In the genomic region with DNA sequence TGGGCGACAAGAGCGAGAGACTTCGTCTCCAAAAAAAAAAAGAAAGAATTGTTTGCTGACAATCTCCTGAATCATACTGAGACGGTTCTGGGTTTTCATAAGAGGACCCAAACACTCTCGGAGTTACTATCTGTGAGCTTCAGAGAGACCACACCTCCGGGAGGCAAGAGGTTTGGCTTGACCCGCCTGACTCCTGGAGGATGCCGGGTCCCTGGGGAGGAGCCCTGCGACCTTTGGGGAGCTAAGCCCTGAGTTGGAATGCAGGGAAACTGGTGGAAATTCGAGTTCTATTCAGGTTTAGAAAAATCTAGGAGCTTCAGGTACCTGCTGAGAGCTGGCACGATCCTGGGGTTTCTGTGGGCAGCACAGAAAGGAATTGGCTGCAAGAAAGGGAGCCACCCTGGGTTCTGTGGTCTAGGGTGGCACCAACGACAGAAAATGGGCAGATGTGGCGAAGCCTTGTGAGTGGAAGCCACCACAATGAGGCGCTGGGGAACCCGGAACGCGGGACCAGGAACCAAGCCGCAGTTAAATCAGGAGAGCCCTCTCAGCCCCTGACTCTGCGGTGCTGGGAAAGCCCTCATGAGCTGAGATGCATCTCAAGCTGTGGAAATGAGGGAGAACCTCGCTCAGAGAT, we compare ENCODE assay signal across 10 cellular contexts. TPM values are rescaled to one million over a fixed set of nuclear protein-coding genes. Genes with fewer than 3 reads are reported as not detected.
DNase-seq lines count a peak whose midpoint lies in the region; ATAC-seq and TF ChIP-seq lines count a peak whose summit lies in the region.
"Had no signal": no experiment of that assay in that cellular context is flagged by ENCODE, and none has a peak within 500 bp of the region (broad histone marks: within the 10 kb centered on the region; RNA-seq: fewer than 3 reads in every experiment).

No MANE protein-coding gene starts in this region.

- peak overlapping the region; percentile 62 for H3K4me3 ChIP-seq in Karpas-422 (ENCODE audit: low read length)
- H3K4me3 ChIP-seq in WI38 (ENCODE audit: low read depth, low read length): peak overlapping the region; percentile 0; the same call in 1 of the 2 replicates
- H3K4me3 ChIP-seq in uterus: no peak overlapping the region

- H3K27me3 Mint-ChIP-seq in memory B cell: peaks cover 5% of the 10 kb centered on the region

- H4K20me1 ChIP-seq in Karpas-422 (ENCODE audit: insufficient read depth, low read depth, low read length): no peaks in the 10 kb centered on the region

- no peak overlapping the region for H3K27ac Mint-ChIP-seq in memory B cell

- no peaks in the 10 kb centered on the region for H3K36me3 ChIP-seq in Karpas-422 (ENCODE audit: insufficient read depth, low read length)
- H3K36me3 ChIP-seq in uterus: no peaks in the 10 kb centered on the region

- H3K79me2 ChIP-seq in Karpas-422 (ENCODE audit: low read length): no peaks in the 10 kb centered on the region

- H3K27me3 ChIP-seq in Karpas-422 (ENCODE audit: low read length) (no peaks in the 10 kb centered on the region), uterus (no peaks in the 10 kb centered on the region)

- ATAC-seq in memory B cell (ENCODE audit: low read depth): peak; percentile 21
- ATAC-seq in HG02610 (IDR thresholded peaks at IDR 0.05; ENCODE audit: unreplicated experiment): no peak

- intact Hi-C loops in uterus (cut with DNase I; ENCODE audit: low total_unique reads): no loop called here

- no peaks in the 10 kb centered on the region for H3K9me2 ChIP-seq in Karpas-422 (replicated peaks; ENCODE audit: insufficient read depth, low read length)

- H2AFZ ChIP-seq in Karpas-422 (ENCODE audit: low read length): peak overlapping the region; percentile 44

- H3K4me2 ChIP-seq in Karpas-422 (ENCODE audit: low read depth, low read length, poor library complexity, severe bottlenecking): peak overlapping the region; percentile 69

- peak overlapping the region; percentile 31 for H3K4me3 Mint-ChIP-seq in memory B cell

- DNase-seq in EH (ENCODE audit: low read depth): peak; percentile 18
- peak; percentile 63 for DNase-seq in Karpas-422
- DNase-seq in memory B cell (ENCODE audit: low spot score in 2 of 2): no peak
- no peak for DNase-seq in DMS153 (lab: John Stamatoyannopoulos, UW)
- no peak for DNase-seq in uterus

- no peaks in the 10 kb centered on the region for H3K36me3 Mint-ChIP-seq in memory B cell
- H3K36me3 Mint-ChIP-seq: mesothelial cell of epicardium had no signal

- H3K4me1 ChIP-seq in Karpas-422 (ENCODE audit: low read length) (peaks cover 24% of the 10 kb centered on the region), uterus (no peaks in the 10 kb centered on the region)

- H3K27ac ChIP-seq in Karpas-422 (ENCODE audit: low read length) (no peak overlapping the region), uterus (no peak overlapping the region)
- H3K27ac ChIP-seq: SK-N-MC, skin epidermis had no signal

- H3K9me3 ChIP-seq in Karpas-422 (ENCODE audit: low read length) (no peaks in the 10 kb centered on the region), uterus (no peaks in the 10 kb centered on the region)

- H3K4me1 Mint-ChIP-seq in memory B cell: peaks cover 9% of the 10 kb centered on the region

- H3K9ac ChIP-seq in Karpas-422 (ENCODE audit: low read length): peak overlapping the region; percentile 43

- no peaks in the 10 kb centered on the region for H3K9me3 Mint-ChIP-seq in memory B cell
- H3K9me3 Mint-ChIP-seq: mesothelial cell of epicardium had no signal

- no peak for TF ChIP-seq POLR2A in uterus (IDR thresholded peaks at IDR 0.05)

- TF ChIP-seq CTCF in WI38 (IDR thresholded peaks at IDR 0.05; ENCODE audit: low read depth, low read length) (no peak), uterus (IDR thresholded peaks at IDR 0.05) (no peak)

RNA-seq across cellular contexts. Expression of gene GATAD1, which starts 21.9 kb away (rescaled TPM):
- 36.3 and 36.6 TPM in 2 replicates for total RNA-seq in Karpas-422 (2014; rRNA removed; shearing (Covaris generic); ENCODE audit: low replicate concordance)
- 10 to 100 TPM; 41.2 to 62.2 (median 54.9) TPM for total RNA-seq in uterus

RNA-seq across cellular contexts. Expression of gene ERVW-1, which starts 52.3 kb away (rescaled TPM):
- total RNA-seq in Karpas-422 (2014; rRNA removed; shearing (Covaris generic); ENCODE audit: low replicate concordance): not detected in 2 replicates
- total RNA-seq in uterus: not detected
- total RNA-seq: mesothelial cell of epicardium had no signal

Comparison
In these comparisons a context has a peak if more than half of its experiments do, and no peak if none do; other contexts are left out.
1. DNase-seq: peak in EH (single experiment) and Karpas-422 (single experiment); none in memory B cell (0 of 2), DMS153 (single experiment) and uterus (0 of 2).
2. H3K4me3 ChIP-seq: peak in Karpas-422 (single experiment) and WI38 (single experiment); none in uterus (0 of 2).